ENCODE assay signal across 8 cellular contexts in the genomic region with DNA sequence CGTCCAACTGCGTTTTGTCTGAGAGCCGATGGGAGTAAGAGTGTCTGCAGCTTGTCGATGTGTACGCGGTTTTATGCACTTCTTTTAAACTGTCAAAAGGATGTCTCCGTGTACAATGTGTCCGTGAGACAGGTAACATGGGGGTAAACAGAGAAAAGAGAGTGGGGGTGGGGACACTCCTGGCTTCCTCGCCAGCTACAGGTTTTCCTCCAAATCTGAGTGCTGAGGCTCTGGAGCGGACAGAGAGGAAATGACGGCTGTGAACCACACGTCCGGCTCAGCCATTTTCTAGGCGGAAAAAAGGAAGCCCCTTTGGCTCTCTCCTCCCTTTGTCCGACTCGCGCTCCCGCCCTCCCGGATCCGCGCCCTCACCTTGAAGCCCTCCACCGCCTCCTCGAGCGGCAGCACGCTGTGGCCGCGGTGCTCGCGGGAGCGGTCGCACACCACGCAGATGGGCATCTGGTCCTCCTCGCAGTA. TPM values are rescaled to one million over a fixed set of nuclear protein-coding genes. Genes with fewer than 3 reads are reported as not detected.
DNase-seq lines count a peak whose midpoint lies in the region; ATAC-seq, FAIRE-seq and TF ChIP-seq lines count a peak whose summit lies in the region.

No MANE protein-coding gene starts in this region.

- H3K36me3 ChIP-seq in astrocyte (ENCODE audit: insufficient read depth, low read length) (peaks cover 34% of the 10 kb centered on the region), iPS DF 6.9 (ENCODE audit: control insufficient read depth, insufficient read depth, low read length) (peaks cover 24% of the 10 kb centered on the region)

- peak overlapping the region; percentile 90 for H3K27ac ChIP-seq in astrocyte (ENCODE audit: low read depth, low read length)
- no peak overlapping the region for H3K27ac ChIP-seq in iPS DF 6.9 (ENCODE audit: low read length)

- TF ChIP-seq POLR2A in Raji (IDR thresholded peaks at IDR 0.05; ENCODE audit: insufficient read depth, low read depth, low read length), result peak; percentile 73

- DNase-seq in Caki2 (ENCODE audit: low read depth) (peak; percentile 65), astrocyte (ENCODE audit: low read depth) (peak; percentile 32), iPS DF 6.9 (ENCODE audit: low read depth, low spot score) (no peak), skeletal muscle cell (ENCODE audit: low read depth) (no peak), middle frontal gyrus (ENCODE audit: extremely low spot score, low spot score) (no peak)

- peak overlapping the region; percentile 74 for H2AFZ ChIP-seq in astrocyte (ENCODE audit: low read depth, low read length)

- no peak for FAIRE-seq in astrocyte (lab: Jason Lieb, UNC)

- no CpG with 5 or more reads among the region's 33 CpGs for WGBS in iPS DF 6.9 (ENCODE audit: insufficient coverage, insufficient read length)

- H3K4me1 Mint-ChIP-seq in astrocyte (ENCODE audit: low read depth, unreplicated experiment), result peaks cover 21% of the 10 kb centered on the region

- H3K4me3 ChIP-seq in astrocyte (ENCODE audit: insufficient read depth, low read depth, low read length) (peak overlapping the region; percentile 86), iPS DF 6.9 (ENCODE audit: low read length) (peak overlapping the region; percentile 94), skeletal muscle cell (ENCODE audit: low read depth, low read length) (peak overlapping the region; percentile 99)

- peak overlapping the region; percentile 90 for H3K4me3 Mint-ChIP-seq in astrocyte (ENCODE audit: unreplicated experiment)

- peak overlapping the region; percentile 90 for H3K9ac ChIP-seq in astrocyte (ENCODE audit: low read length)

- H3K27me3 ChIP-seq in astrocyte (ENCODE audit: insufficient read depth, low read length) (no peaks in the 10 kb centered on the region), iPS DF 6.9 (ENCODE audit: control insufficient read depth, insufficient read depth, low read length) (no peaks in the 10 kb centered on the region)

- in situ Hi-C loops in Caki2 (cut with HindIII; ENCODE audit: low pct_unique_long_range_greater_than_20kb, low sequenced_read_pairs), result no loop called here

- peaks cover 19% of the 10 kb centered on the region for H3K36me3 Mint-ChIP-seq in astrocyte (ENCODE audit: low read depth, unreplicated experiment)

- ATAC-seq in GM19438 (IDR thresholded peaks at IDR 0.05; ENCODE audit: low read depth, unreplicated experiment) (peak; percentile 32), HG03520 (IDR thresholded peaks at IDR 0.05; ENCODE audit: unreplicated experiment) (peak; percentile 24)

- peak overlapping the region; percentile 91 for H3K4me2 ChIP-seq in astrocyte (ENCODE audit: low read length)

- peak overlapping the region; percentile 66 for H3K27ac Mint-ChIP-seq in astrocyte (ENCODE audit: unreplicated experiment)

- H3K9me3 Mint-ChIP-seq in astrocyte (ENCODE audit: unreplicated experiment), result no peaks in the 10 kb centered on the region

- peaks cover 12% of the 10 kb centered on the region for H3K4me1 ChIP-seq in astrocyte (ENCODE audit: insufficient read depth, low read length)
- H3K4me1 ChIP-seq in iPS DF 6.9 (ENCODE audit: control insufficient read depth, insufficient read depth, low read length), result peaks cover 3% of the 10 kb centered on the region; the same call in 1 of the 2 replicates

- H3K79me2 ChIP-seq in astrocyte (ENCODE audit: insufficient read depth, low read length), result peaks cover 55% of the 10 kb centered on the region

- H3K9me3 ChIP-seq in astrocyte (ENCODE audit: insufficient read depth, low read depth, low read length), result no peaks in the 10 kb centered on the region
- H3K9me3 ChIP-seq in iPS DF 6.9 (ENCODE audit: control insufficient read depth, insufficient read depth, low read length), result no peaks in the 10 kb centered on the region

- H4K20me1 ChIP-seq in astrocyte (ENCODE audit: insufficient read depth, low read length), result peaks cover 41% of the 10 kb centered on the region

- no peaks in the 10 kb centered on the region for H3K27me3 Mint-ChIP-seq in astrocyte (ENCODE audit: low read depth, unreplicated experiment)

- no peak for TF ChIP-seq CTCF in astrocyte (IDR thresholded peaks at IDR 0.05; ENCODE audit: insufficient read depth, low read depth, low read length)

RNA-seq across cellular contexts. Expression of a gene that starts 0.9 kb away (rescaled TPM):
- total RNA-seq in Caki2 (2014; rRNA removed; shearing (Covaris generic); ENCODE audit: low replicate concordance), result 144 and 159 TPM in 2 replicates
- 50.8 and 54.5 TPM in 2 replicates for total RNA-seq in astrocyte

Comparison
In these comparisons a context has a peak if more than half of its experiments do, and no peak if none do; other contexts are left out.
1. DNase-seq: peak in Caki2 (single experiment) and astrocyte (single experiment); none in iPS DF 6.9 (single experiment), skeletal muscle cell (single experiment) and middle frontal gyrus (single experiment).
2. Peak in every context shown above with its lines, with median percentiles within 50 percentile points of each other: H3K4me3 ChIP-seq.